Comparison of ENCODE assay signal across 9 cellular contexts in the genomic region with DNA sequence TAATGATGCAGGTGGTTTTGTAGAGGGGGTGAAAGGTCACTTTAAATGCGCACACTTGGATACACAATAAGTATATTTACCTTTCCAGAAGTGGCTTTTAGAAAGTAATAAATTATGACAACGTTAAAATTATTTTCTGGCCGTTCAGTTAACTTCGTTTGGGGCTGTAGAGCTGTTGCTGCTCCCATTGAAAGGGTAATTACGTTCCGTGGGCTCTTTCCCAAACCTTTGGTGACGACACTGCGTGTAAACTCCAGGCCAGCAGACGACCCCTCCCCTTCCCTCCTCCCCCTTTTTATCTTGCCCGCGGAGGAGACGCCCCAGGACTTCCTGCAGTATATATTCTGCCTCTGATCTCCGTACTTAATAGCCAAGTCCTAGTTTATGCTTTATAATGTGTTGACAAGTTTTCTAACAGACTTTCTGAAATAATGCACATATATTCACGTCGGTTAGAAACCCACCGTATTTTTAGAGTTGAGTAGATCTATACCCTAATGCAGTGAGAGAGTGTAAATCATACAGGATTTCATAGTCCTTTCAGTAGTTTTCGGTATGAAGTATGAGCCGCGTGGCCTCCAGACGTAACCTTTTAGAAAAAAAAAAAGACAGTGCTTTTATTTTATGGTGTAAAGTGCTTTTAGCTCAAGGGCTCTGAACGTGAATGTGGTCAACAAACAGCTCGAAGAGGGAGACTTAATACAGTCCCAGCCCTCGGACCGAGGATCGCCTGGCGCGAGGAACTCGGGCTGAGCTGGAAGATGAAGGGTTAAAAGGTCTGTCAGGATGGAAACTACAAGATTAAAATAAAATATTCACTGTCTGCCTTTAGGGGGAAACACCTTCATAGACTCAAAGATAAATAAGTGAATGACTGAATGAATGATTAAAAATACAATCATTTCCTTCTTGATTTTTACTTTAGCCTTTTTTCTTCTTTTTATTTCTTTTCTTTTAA. TPM values are rescaled to one million over a fixed set of nuclear protein-coding genes. Genes with fewer than 3 reads are reported as not detected.
DNase-seq lines count a peak whose midpoint lies in the region; ATAC-seq and TF ChIP-seq lines count a peak whose summit lies in the region.
"Had no signal": no experiment of that assay in that cellular context is flagged by ENCODE, and none has a peak within 500 bp of the region (broad histone marks: within the 10 kb centered on the region; RNA-seq: fewer than 3 reads in every experiment).

No MANE protein-coding gene starts in this region.

- no peak for TF ChIP-seq POLR2A in transverse colon (IDR thresholded peaks at IDR 0.05)

- H3K27ac ChIP-seq in left ventricle myocardium inferior (replicated peaks) (no peak overlapping the region), hepatocyte (peak overlapping the region; percentile 11), upper lobe of right lung (no peak overlapping the region), transverse colon (peak overlapping the region in 2 of 4 donors; percentile 84 to 88)

- no peak for TF ChIP-seq EP300 in transverse colon (IDR thresholded peaks at IDR 0.05; ENCODE audit: low read depth)

- peak overlapping the region; percentile 54 for H3K4me3 ChIP-seq in left ventricle myocardium inferior
- H3K4me3 ChIP-seq in hepatocyte: peak overlapping the region; percentile 24
- H3K4me3 ChIP-seq in upper lobe of right lung: peak overlapping the region; percentile 25
- peak overlapping the region in 2 of 4 donors; percentile 30 to 38 for H3K4me3 ChIP-seq in transverse colon

- H3K36me3 ChIP-seq in left ventricle myocardium inferior (no peaks in the 10 kb centered on the region), hepatocyte (replicated peaks; ENCODE audit: insufficient read depth, low read depth) (no peaks in the 10 kb centered on the region), upper lobe of right lung (no peaks in the 10 kb centered on the region), transverse colon (no peaks in the 10 kb centered on the region)

- H3K4me2 ChIP-seq in hepatocyte: peak overlapping the region; percentile 98

- in situ Hi-C loops in transverse colon (cut with MboI; ENCODE audit: low pct_ligation_motif_present in 1 of 4, low pct_unique_long_range_greater_than_20kb in 1 of 4, low sequenced_read_pairs in 3 of 4): loop anchor here in 2 of 4 donors (25.0 kb wide), 3 partner anchors 1120 to 1520 kb away; no protein-coding TSS in a partner anchor

- H2AFZ ChIP-seq in hepatocyte: peak overlapping the region; percentile 61

- no peaks in the 10 kb centered on the region for H3K9me2 ChIP-seq in hepatocyte (replicated peaks; ENCODE audit: insufficient read depth)

- no peak for TF ChIP-seq CTCF in left ventricle myocardium inferior (IDR thresholded peaks at IDR 0.05; ENCODE audit: borderline replicate concordance)
- no peak for TF ChIP-seq CTCF in hepatocyte (IDR thresholded peaks at IDR 0.05; ENCODE audit: poor library complexity)
- TF ChIP-seq CTCF in upper lobe of right lung (IDR thresholded peaks at IDR 0.05): no peak
- TF ChIP-seq CTCF in transverse colon (IDR thresholded peaks at IDR 0.05): no peak

- H3K79me2 ChIP-seq in hepatocyte: peaks cover 9% of the 10 kb centered on the region

- H4K20me1 ChIP-seq in hepatocyte (ENCODE audit: insufficient read depth, poor library complexity, severe bottlenecking): no peaks in the 10 kb centered on the region

- 4% methylated on average over 28 of the region's 28 CpGs for WGBS in hepatocyte (ENCODE audit: low lambda C conversion rate, missing lambda C conversion rate)
- 3 to 5% methylated on average over 19 to 28 of the region's 28 CpGs for WGBS in transverse colon (ENCODE audit: low coverage in 1 of 2), 2 donors

- DNase-seq in left ventricle myocardium inferior (no peak), Right ventricle myocardium superior (no peak), SHP77 treated with DMSO at 0.1 percent for 48 hours (lab: John Stamatoyannopoulos, UW) (peak; percentile 97), hepatocyte (ENCODE audit: low spot score) (no peak), upper lobe of right lung (no peak), transverse colon (no peak), iPS-NIHi7 (ENCODE audit: extremely low spot score) (no peak)
- DNase-seq: kidney glomerular epithelial cell had no signal

- ATAC-seq in Right ventricle myocardium superior (ENCODE audit: poor library complexity): no peak
- no peak for ATAC-seq in upper lobe of right lung
- no peak for ATAC-seq in HG02840 (IDR thresholded peaks at IDR 0.05; ENCODE audit: low FRiP score, unreplicated experiment)

- intact Hi-C loops in left ventricle myocardium inferior (cut with micrococcal nuclease): no loop called here
- intact Hi-C loops in Right ventricle myocardium superior (cut with DNase I): loop anchor here (10.0 kb wide), 1 partner anchor 442 kb away; no protein-coding TSS in a partner anchor
- intact Hi-C loops in upper lobe of right lung (cut with DNase I): loop anchor here (5.0 kb wide), 1 partner anchor 325 kb away; the partner anchor contains the start of gene REL
- intact Hi-C loops in transverse colon (cut with DNase I; ENCODE audit: low total_unique reads): loop anchor here (10.0 kb wide), 2 partner anchors 1252 to 1522 kb away; no protein-coding TSS in a partner anchor

- H3K9me3 ChIP-seq in left ventricle myocardium inferior (replicated peaks) (no peaks in the 10 kb centered on the region), hepatocyte (ENCODE audit: low read depth) (no peaks in the 10 kb centered on the region), upper lobe of right lung (no peaks in the 10 kb centered on the region), transverse colon (no peaks in the 10 kb centered on the region)

- H3K27me3 ChIP-seq in left ventricle myocardium inferior (ENCODE audit: low read depth) (peaks cover 96% of the 10 kb centered on the region), hepatocyte (no peaks in the 10 kb centered on the region), upper lobe of right lung (peaks cover 66% of the 10 kb centered on the region), transverse colon (peaks cover 58% of the 10 kb centered on the region)

- H3K4me1 ChIP-seq in left ventricle myocardium inferior (peaks cover 47% of the 10 kb centered on the region), hepatocyte (ENCODE audit: insufficient read depth) (peaks cover 21% of the 10 kb centered on the region), upper lobe of right lung (peaks cover 34% of the 10 kb centered on the region), transverse colon (peaks cover 0 to 40% (median 24%) of the 10 kb centered on the region in 4 donors)

RNA-seq across cellular contexts. Expression of gene BCL11A, which starts 3.8 kb away (rescaled TPM):
- 27.1 TPM for total RNA-seq in left ventricle myocardium inferior
- 31.6 TPM for total RNA-seq in Right ventricle myocardium superior
- 11.6 and 14.4 TPM in 2 replicates for total RNA-seq in hepatocyte
- 18.4 and 22.6 TPM in 2 replicates for polyA plus RNA-seq in hepatocyte
- 10.3 TPM for total RNA-seq in upper lobe of right lung
- total RNA-seq in transverse colon: 10 to 100 TPM; 11.3 to 38.1 (median 19.9) TPM
